ENCODE assay signal across 25 cellular contexts in genomic region chr15:63904042-63904441, GRCh38.
DNase-seq lines count a peak whose midpoint lies in the region; ATAC-seq, FAIRE-seq and TF ChIP-seq lines count a peak whose summit lies in the region.
"Had no signal": no experiment of that assay in that cellular context is flagged by ENCODE, and none has a peak within 500 bp of the region (broad histone marks: within the 10 kb centered on the region; RNA-seq: fewer than 3 reads in every experiment).

No MANE protein-coding gene starts in this region.

- intact Hi-C loops in K562 (cut with micrococcal nuclease), result no loop called here

- peaks cover 28% of the 10 kb centered on the region for H3K4me1 Mint-ChIP-seq in activated naive CD8-positive, alpha-beta T cell treated with anti-CD3 and anti-CD28 coated beads, Interleukin-2, amount 10 ng/mL, durations not matched to agents 7 days and 5 days
- peaks cover 27% of the 10 kb centered on the region for H3K4me1 Mint-ChIP-seq in activated naive CD8-positive, alpha-beta T cell treated with anti-CD3 and anti-CD28 coated beads for 36 hours

- H3K27me3 Mint-ChIP-seq in activated naive CD8-positive, alpha-beta T cell treated with anti-CD3 and anti-CD28 coated beads, Interleukin-2, amount 10 ng/mL, durations not matched to agents 7 days and 5 days, result peaks cover 2% of the 10 kb centered on the region
- H3K27me3 Mint-ChIP-seq in activated naive CD8-positive, alpha-beta T cell treated with anti-CD3 and anti-CD28 coated beads for 36 hours, result no peaks in the 10 kb centered on the region
- H3K27me3 Mint-ChIP-seq: B cell; CD4-positive, alpha-beta memory T cell had no signal

- in situ Hi-C loops in K562 (cut with MboI), result no loop called here

- peak overlapping the region; percentile 27 for H3K27ac Mint-ChIP-seq in activated naive CD8-positive, alpha-beta T cell treated with anti-CD3 and anti-CD28 coated beads, Interleukin-2, amount 10 ng/mL, durations not matched to agents 7 days and 5 days
- no peak overlapping the region for H3K27ac Mint-ChIP-seq in activated naive CD8-positive, alpha-beta T cell treated with anti-CD3 and anti-CD28 coated beads for 36 hours
- H3K27ac Mint-ChIP-seq: B cell, CD14-positive monocyte, H9 had no signal

- H3K27ac ChIP-seq in OCI-LY3 (ENCODE audit: low read length), result no peak overlapping the region
- H3K27ac ChIP-seq in K562 (ENCODE audit: extremely low read depth, low read depth, low read length), result no peak overlapping the region
- H3K27ac ChIP-seq: 22Rv1, BLaER1, GM23248 had no signal

- no peak for TF ChIP-seq EP300 in K562 (IDR thresholded peaks at IDR 0.05; ENCODE audit: low read length)

- H2AFZ ChIP-seq in OCI-LY3 (ENCODE audit: low read depth, low read length) (no peak overlapping the region), K562 (ENCODE audit: low read depth, low read length) (0 out of 2 replicates have a peak overlapping the region, but pooled peaks have one; percentile 1)
- H2AFZ ChIP-seq: GM23248 had no signal

- H3K27me3 ChIP-seq in OCI-LY3 (ENCODE audit: low read depth, low read length) (no peaks in the 10 kb centered on the region), K562 (ENCODE audit: control insufficient read depth in 2 of 2, insufficient read depth in 2 of 2, low read length in 2 of 2) (no peaks in the 10 kb centered on the region)
- H3K27me3 ChIP-seq: BLaER1 had no signal

- no TSS peak for BruUV-seq in K562 (replicated peaks; lab: Mats Ljungman, UMichigan)

- H3K4me2 ChIP-seq in OCI-LY3 (ENCODE audit: low read length) (peak overlapping the region; percentile 34), K562 (ENCODE audit: insufficient read depth, low read length) (no peak overlapping the region)
- H3K4me2 ChIP-seq: BLaER1 had no signal

- H3K36me3 ChIP-seq in OCI-LY3 (replicated peaks; ENCODE audit: low read depth, low read length), result no peaks in the 10 kb centered on the region
- H3K36me3 ChIP-seq in K562 (ENCODE audit: control insufficient read depth, insufficient read depth, low read length), result no peaks in the 10 kb centered on the region
- H3K36me3 ChIP-seq: BLaER1 had no signal

- WGBS in K562 (ENCODE audit: insufficient coverage, low coverage, missing lambda C conversion rate), result 54% methylated on average over 4 of the region's 4 CpGs

- H4K20me1 ChIP-seq in OCI-LY3 (ENCODE audit: insufficient read depth, low read length), result no peaks in the 10 kb centered on the region
- H4K20me1 ChIP-seq in K562 (replicated peaks; ENCODE audit: control insufficient read depth, insufficient read depth, low read length), result no peaks in the 10 kb centered on the region
- H4K20me1 ChIP-seq: BLaER1 had no signal

- H3K9ac ChIP-seq in OCI-LY3 (ENCODE audit: low read length) (no peak overlapping the region), K562 (ENCODE audit: insufficient read depth in 1 of 2, low read depth in 2 of 2, low read length in 2 of 2) (no peak overlapping the region)
- H3K9ac ChIP-seq: BLaER1, GM23248 had no signal

- TF ChIP-seq CTCF in OCI-LY3 (IDR thresholded peaks at IDR 0.05; ENCODE audit: low read depth, low read length) (no peak), K562 (IDR thresholded peaks at IDR 0.05 in 2 of 3, conservative IDR thresholded peaks at IDR 0.05 in 1 of 3; ENCODE audit: insufficient read depth in 2 of 3, low read depth in 1 of 3, low read length in 3 of 3) (no peak)

- H3K79me2 ChIP-seq in OCI-LY3 (ENCODE audit: low read length) (no peaks in the 10 kb centered on the region), K562 (ENCODE audit: control insufficient read depth, insufficient read depth, low read length) (no peaks in the 10 kb centered on the region)

- H3K4me3 ChIP-seq in OCI-LY3 (ENCODE audit: low read length) (no peak overlapping the region), K562 (no peak overlapping the region)
- H3K4me3 ChIP-seq: BLaER1, GM23248 had no signal

- peaks cover 50% of the 10 kb centered on the region for H3K4me1 ChIP-seq in OCI-LY3 (ENCODE audit: low read length)
- peaks cover 17 to 24% of the 10 kb centered on the region in 2 experiments for H3K4me1 ChIP-seq in K562 (replicated peaks in 1 of 2; ENCODE audit: control insufficient read depth in 2 of 2, insufficient read depth in 2 of 2, low read length in 2 of 2)

- CTCF ChIA-PET in K562 (lab: Yijun Ruan, JAX; ENCODE audit: low intra/inter-chr PET ratio), result no interaction called here

- TF ChIP-seq RAD21 in K562 (CRISPR knock-in tag; conservative IDR thresholded peaks at IDR 0.05 in 1 of 2, IDR thresholded peaks at IDR 0.05 in 1 of 2), result no peak

- no peaks in the 10 kb centered on the region for H3K9me3 Mint-ChIP-seq in activated naive CD8-positive, alpha-beta T cell treated with anti-CD3 and anti-CD28 coated beads, Interleukin-2, amount 10 ng/mL, durations not matched to agents 7 days and 5 days
- no peaks in the 10 kb centered on the region for H3K9me3 Mint-ChIP-seq in activated naive CD8-positive, alpha-beta T cell treated with anti-CD3 and anti-CD28 coated beads for 36 hours
- H3K9me3 Mint-ChIP-seq: CD4-positive, alpha-beta memory T cell; H9 had no signal

- TF ChIP-seq POLR2A in K562 (conservative IDR thresholded peaks at IDR 0.05), result no peak

- no peak for FAIRE-seq in K562 (lab: Jason Lieb, UNC)
- FAIRE-seq: A204.1, G401.6, GM12892, GM19239, H1 had no signal

- no peak overlapping the region for H3K4me3 Mint-ChIP-seq in activated naive CD8-positive, alpha-beta T cell treated with anti-CD3 and anti-CD28 coated beads, Interleukin-2, amount 10 ng/mL, durations not matched to agents 7 days and 5 days
- H3K4me3 Mint-ChIP-seq in activated naive CD8-positive, alpha-beta T cell treated with anti-CD3 and anti-CD28 coated beads for 36 hours, result no peak overlapping the region
- H3K4me3 Mint-ChIP-seq: B cell, CD14-positive monocyte, H9 had no signal

- no peaks in the 10 kb centered on the region for H3K36me3 Mint-ChIP-seq in activated naive CD8-positive, alpha-beta T cell treated with anti-CD3 and anti-CD28 coated beads, Interleukin-2, amount 10 ng/mL, durations not matched to agents 7 days and 5 days
- H3K36me3 Mint-ChIP-seq in activated naive CD8-positive, alpha-beta T cell treated with anti-CD3 and anti-CD28 coated beads for 36 hours, result no peaks in the 10 kb centered on the region
- H3K36me3 Mint-ChIP-seq: CD14-positive monocyte; CD4-positive, alpha-beta memory T cell had no signal

- ATAC-seq in activated naive CD8-positive, alpha-beta T cell treated with anti-CD3 and anti-CD28 coated beads, Interleukin-2, amount 10 ng/mL, durations not matched to agents 7 days and 5 days (ENCODE audit: low read depth), result no peak
- no peak for ATAC-seq in K562
- no peak for ATAC-seq in HG02623 (IDR thresholded peaks at IDR 0.05; ENCODE audit: unreplicated experiment)
- no peak for ATAC-seq in GM18868 (IDR thresholded peaks at IDR 0.05; ENCODE audit: unreplicated experiment)
- ATAC-seq: HCT116 had no signal

- H3K9me1 ChIP-seq in K562 (ENCODE audit: control insufficient read depth, insufficient read depth, low read length), result no peaks in the 10 kb centered on the region

- DNase-seq in activated naive CD8-positive, alpha-beta T cell treated with anti-CD3 and anti-CD28 coated beads, Interleukin-2, amount 10 ng/mL, durations not matched to agents 7 days and 5 days, result no peak
- DNase-seq in activated naive CD8-positive, alpha-beta T cell treated with anti-CD3 and anti-CD28 coated beads for 36 hours, result no peak
- DNase-seq in K562 (ENCODE audit: extremely low read depth in 1 of 4, low spot score in 3 of 4), result no peak
- DNase-seq in dedifferentiated amniotic fluid mesenchymal stem cell (ENCODE audit: extremely low spot score), result no peak
- no peak for DNase-seq in NCI-H187 treated with DMSO at 0.1 percent for 48 hours (lab: John Stamatoyannopoulos, UW)
- DNase-seq: Calu3; CD4-positive, alpha-beta memory T cell; COR-L47; DMS53; DMS79 treated with DMSO at 0.1 percent for 48 hours; GM23248; H9 had no signal

- H3K9me3 ChIP-seq in OCI-LY3 (ENCODE audit: insufficient read depth, low read length) (no peaks in the 10 kb centered on the region), K562 (replicated peaks; ENCODE audit: control insufficient read depth, insufficient read depth, low read depth, low read length) (no peaks in the 10 kb centered on the region)
- H3K9me3 ChIP-seq: BLaER1 had no signal

- POLR2A ChIA-PET in activated naive CD8-positive, alpha-beta T cell treated with anti-CD3 and anti-CD28 coated beads, Interleukin-2, amount 10 ng/mL, durations not matched to agents 7 days and 5 days (lab: Charles Lee), result interaction anchor here (0.8 to 1.9 kb wide), 2 partner anchors 12 to 189 kb away, joined by 4 to 6 read pairs; partner anchors contain the start of gene CIAO2A
- POLR2A ChIA-PET in K562 (lab: Yijun Ruan, JAX), result interaction anchor here (0.6 to 1.7 kb wide), 6 partner anchors 9 to 121 kb away, joined by 3 to 8 read pairs (median 3); no protein-coding TSS in a partner anchor

TF ChIP-seq in K562, 482 proteins besides CTCF, POLR2A, EP300 and RAD21 (continues in another document):
- TF ChIP-seq MEF2D (tag; conservative IDR thresholded peaks at IDR 0.05; ENCODE audit: low read depth), result no peak
- no peak for TF ChIP-seq CREB1 (IDR thresholded peaks at IDR 0.05)
- TF ChIP-seq CREB1 (CRISPR knock-in tag; IDR thresholded peaks at IDR 0.05), result no peak
- TF ChIP-seq ZNF232 (CRISPR knock-in tag; IDR thresholded peaks at IDR 0.05), result no peak
- no peak for TF ChIP-seq FOXP1 (CRISPR knock-in tag; IDR thresholded peaks at IDR 0.05)
- no peak for TF ChIP-seq RFX7 (CRISPR knock-in tag; IDR thresholded peaks at IDR 0.05)
- no peak for TF ChIP-seq POLR2G (IDR thresholded peaks at IDR 0.05; ENCODE audit: low read depth, low read length)
- TF ChIP-seq BRF2 (IDR thresholded peaks at IDR 0.05; ENCODE audit: borderline replicate concordance, insufficient read depth, insufficient read length), result no peak
- TF ChIP-seq TFAP4 (CRISPR knock-in tag; IDR thresholded peaks at IDR 0.05; ENCODE audit: borderline replicate concordance), result no peak
- TF ChIP-seq ZNF780A (CRISPR knock-in tag; IDR thresholded peaks at IDR 0.05), result no peak
